ENCODE assay signal across 8 cellular contexts in the genomic region with DNA sequence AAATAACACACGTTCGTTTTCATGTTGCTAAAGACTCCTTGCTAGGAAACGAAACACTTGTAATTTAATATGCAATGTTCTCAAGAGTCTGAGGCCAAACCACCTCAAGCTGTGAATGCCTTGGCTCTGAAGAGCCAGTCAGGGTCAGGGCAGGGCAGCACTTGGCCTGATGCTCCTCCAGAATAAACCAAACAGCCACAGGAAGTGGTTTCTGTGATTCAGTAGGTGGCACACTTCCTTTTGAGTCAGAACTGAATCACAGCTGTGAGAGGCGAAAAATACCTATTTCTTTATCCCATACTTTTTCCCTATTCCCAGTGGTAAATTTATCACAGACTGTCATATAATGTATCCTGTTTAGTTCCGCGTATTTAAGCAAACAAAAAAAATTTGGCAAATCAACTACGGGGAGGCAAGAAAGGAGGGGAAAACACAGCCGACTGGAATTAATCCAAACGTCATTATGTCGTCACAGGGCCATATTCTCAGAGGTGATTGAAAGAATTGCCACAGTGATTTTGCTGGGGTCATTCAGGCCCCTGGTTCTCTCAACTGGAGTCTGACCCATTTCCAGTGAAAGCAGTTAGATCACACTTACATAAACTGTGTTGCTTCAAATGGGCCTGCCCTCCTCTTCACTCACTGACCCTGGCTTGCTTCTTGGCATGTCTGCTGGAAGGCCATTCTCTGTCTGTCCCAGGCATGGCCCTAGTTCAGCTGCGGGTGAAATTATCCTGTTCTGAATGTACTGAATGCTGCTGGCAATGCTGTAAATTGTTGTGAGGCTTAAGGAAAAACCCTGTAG.
DNase-seq lines count a peak whose midpoint lies in the region; ATAC-seq and TF ChIP-seq lines count a peak whose summit lies in the region.

No MANE protein-coding gene starts in this region.

- no peak for TF ChIP-seq CTCF in uterus (IDR thresholded peaks at IDR 0.05)

- H3K4me1 ChIP-seq in uterus: no peaks in the 10 kb centered on the region

- H3K4me3 ChIP-seq in uterus: no peak overlapping the region

- peak; percentile 90 for DNase-seq in CD1c-positive myeloid dendritic cell (ENCODE audit: extremely low spot score)
- DNase-seq in SK-MEL-5 (ENCODE audit: low read depth, low spot score): peak; percentile 81
- peak; percentile 32 for DNase-seq in activated naive CD4-positive, alpha-beta T cell treated with anti-CD3 and anti-CD28 coated beads, Interleukin-2, amount 50 U/mL, for 16 hours
- peak; percentile 74 for DNase-seq in Right ventricle myocardium superior
- peak; percentile 96 for DNase-seq in pulmonary artery endothelial cell (ENCODE audit: low read depth, low spot score)
- peak; percentile 61 to 68 for DNase-seq in uterus

- TF ChIP-seq POLR2A in uterus (IDR thresholded peaks at IDR 0.05): no peak

- intact Hi-C loops in Right ventricle myocardium superior (cut with DNase I): no loop called here
- intact Hi-C loops in uterus (cut with DNase I; ENCODE audit: low total_unique reads): no loop called here

- H3K9me3 ChIP-seq in uterus: no peaks in the 10 kb centered on the region

- no peaks in the 10 kb centered on the region for H3K36me3 ChIP-seq in uterus

- in situ Hi-C loops in SK-MEL-5 (cut with HindIII; ENCODE audit: low pct_unique_long_range_greater_than_20kb, low sequenced_read_pairs): no loop called here

- no peaks in the 10 kb centered on the region for H3K27me3 ChIP-seq in uterus

- ATAC-seq in GM19395 (IDR thresholded peaks at IDR 0.05; ENCODE audit: unreplicated experiment) (peak; percentile 91), HG03460 (IDR thresholded peaks at IDR 0.05; ENCODE audit: unreplicated experiment) (peak; percentile 95), Right ventricle myocardium superior (ENCODE audit: poor library complexity) (peak; percentile 77)

- peak overlapping the region; percentile 66 to 69 for H3K27ac ChIP-seq in uterus

Comparison
In these comparisons a context has a peak if more than half of its experiments do, and no peak if none do; other contexts are left out.
1. DNase-seq: peak in every context shown above with its lines; median percentile 96 in pulmonary artery endothelial cell; 90 in CD1c-positive myeloid dendritic cell; 81 in SK-MEL-5; 74 in Right ventricle myocardium superior; 64 in uterus; 32 in activated naive CD4-positive, alpha-beta T cell treated with anti-CD3 and anti-CD28 coated beads, Interleukin-2, amount 50 U/mL, for 16 hours.